Comparison of ENCODE assay signal across 1 cellular context in the genomic region with DNA sequence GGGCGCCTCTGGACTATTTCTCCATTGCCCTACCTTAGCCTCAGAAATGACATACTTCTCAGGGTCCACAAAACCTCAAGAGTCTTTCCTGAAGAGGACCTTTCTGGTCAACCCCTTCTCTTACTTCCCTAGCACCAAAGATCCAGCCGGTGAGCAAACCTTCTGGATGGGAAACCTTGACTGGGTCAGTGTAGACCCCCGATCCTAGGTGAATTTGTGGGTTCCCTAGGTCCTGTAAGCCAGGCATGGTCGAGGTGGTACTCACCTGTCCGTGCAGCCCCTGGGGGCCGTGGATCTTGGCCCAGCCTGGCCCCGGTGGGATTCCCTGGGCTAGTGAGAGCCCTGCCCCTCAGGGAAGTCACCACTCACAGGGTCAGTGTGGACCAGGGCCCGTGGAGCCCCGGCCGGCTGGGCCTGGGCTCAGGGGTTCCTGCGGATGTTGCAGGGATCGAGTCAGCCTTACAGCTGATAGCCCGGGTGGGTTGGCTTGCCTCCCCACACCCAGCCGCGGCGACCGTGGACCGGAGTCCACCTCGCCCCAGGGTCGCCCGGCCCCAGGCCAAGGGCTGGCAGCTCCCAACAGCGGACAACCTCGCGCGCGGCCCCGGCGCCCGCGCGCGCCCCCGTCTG.
TF ChIP-seq lines count a peak whose summit lies in the region.

No MANE protein-coding gene starts in this region.

TF ChIP-seq in K562, 482 proteins besides CTCF, POLR2A, EP300 and RAD21:
- TF ChIP-seq CCNT2 (IDR thresholded peaks at IDR 0.05; ENCODE audit: borderline replicate concordance, extremely low read depth, insufficient read length, low read depth, low read length) (peak; percentile 57), NR4A1 (CRISPR knock-in tag; IDR thresholded peaks at IDR 0.05) (no peak), NR4A1 (tag; IDR thresholded peaks at IDR 0.05) (peak; percentile 67; the same call in 1 of the 2 replicates), KDM5B (IDR thresholded peaks at IDR 0.05; ENCODE audit: insufficient replicate concordance, low read depth, low read length) (peak; percentile 2), MYC (IDR thresholded peaks at IDR 0.05; ENCODE audit: low read depth, low read length) (no peak), MYC (CRISPR knock-in tag; IDR thresholded peaks at IDR 0.05; ENCODE audit: borderline replicate concordance, low read depth) (no peak), MBD2 (IDR thresholded peaks at IDR 0.05; ENCODE audit: borderline replicate concordance, low read depth) (no peak), SAFB (IDR thresholded peaks at IDR 0.05; ENCODE audit: borderline replicate concordance, low read depth, low read length) (no peak), PRPF4 (IDR thresholded peaks at IDR 0.05; ENCODE audit: insufficient read depth, low read depth, low read length, poor library complexity, severe bottlenecking) (no peak), RHOXF2B (CRISPR knock-in tag; conservative IDR thresholded peaks at IDR 0.05) (no peak), NCOR1 (IDR thresholded peaks at IDR 0.05) (no peak), MNT (conservative IDR thresholded peaks at IDR 0.05) (no peak), HOXB6 (CRISPR knock-in tag; IDR thresholded peaks at IDR 0.05; ENCODE audit: borderline replicate concordance) (no peak), ZNF384 (IDR thresholded peaks at IDR 0.05; ENCODE audit: low read depth, low read length) (no peak), ZNF274 (IDR thresholded peaks at IDR 0.05; ENCODE audit: borderline replicate concordance, low read depth, low read length) (no peak), ZNF589 (CRISPR knock-in tag; IDR thresholded peaks at IDR 0.05; ENCODE audit: low read depth) (peak; percentile 62; the same call in 1 of the 2 replicates), ZSCAN29 (IDR thresholded peaks at IDR 0.05) (peak; percentile 86), BHLHE40 (IDR thresholded peaks at IDR 0.05; ENCODE audit: low read length) (no peak), GATAD2B (IDR thresholded peaks at IDR 0.05; ENCODE audit: borderline replicate concordance) (0 out of 2 replicates have a peak, but pooled peaks have one; percentile 65), RB1 (IDR thresholded peaks at IDR 0.05; ENCODE audit: low read depth) (0 out of 2 replicates have a peak, but pooled peaks have one; percentile 15)
